Comparison of ENCODE assay signal across 1 cellular context in genomic region chr14:96121660-96122395, GRCh38.
TF ChIP-seq lines count a peak whose summit lies in the region.

No MANE protein-coding gene starts in this region.

TF ChIP-seq in HCT116, 20 proteins besides CTCF, POLR2A, EP300 and RAD21:
- no peak for TF ChIP-seq REST (IDR thresholded peaks at IDR 0.05; ENCODE audit: low read depth)
- TF ChIP-seq TCF7L2 (IDR thresholded peaks at IDR 0.05; ENCODE audit: borderline replicate concordance, extremely low read depth, insufficient read depth, insufficient read length), result no peak
- no peak for TF ChIP-seq EZH2 (IDR thresholded peaks at IDR 0.05)
- TF ChIP-seq ZNF274 (IDR thresholded peaks at IDR 0.05; ENCODE audit: low read depth, low read length), result no peak
- TF ChIP-seq SP1 (IDR thresholded peaks at IDR 0.05; ENCODE audit: low read depth), result no peak
- no peak for TF ChIP-seq CEBPB (IDR thresholded peaks at IDR 0.05; ENCODE audit: low read depth)
- TF ChIP-seq CBX3 (IDR thresholded peaks at IDR 0.05; ENCODE audit: low read depth), result no peak
- TF ChIP-seq JUND (IDR thresholded peaks at IDR 0.05), result no peak
- no peak for TF ChIP-seq POLR2AphosphoS5 (IDR thresholded peaks at IDR 0.05; ENCODE audit: low read depth, low read length)
- TF ChIP-seq YY1 (IDR thresholded peaks at IDR 0.05; ENCODE audit: extremely low read depth, insufficient replicate concordance, low read depth, low read length), result no peak
- TF ChIP-seq EZH2phosphoT487 (IDR thresholded peaks at IDR 0.05; ENCODE audit: borderline replicate concordance), result no peak
- TF ChIP-seq FOSL1 (IDR thresholded peaks at IDR 0.05; ENCODE audit: low read depth), result no peak
- no peak for TF ChIP-seq ATF3 (IDR thresholded peaks at IDR 0.05)
- TF ChIP-seq ELF1 (IDR thresholded peaks at IDR 0.05; ENCODE audit: borderline replicate concordance, low read depth), result no peak
- TF ChIP-seq EGR1 (IDR thresholded peaks at IDR 0.05; ENCODE audit: low read depth), result no peak
- TF ChIP-seq SIN3A (IDR thresholded peaks at IDR 0.05; ENCODE audit: low read depth), result no peak
- TF ChIP-seq SRF (IDR thresholded peaks at IDR 0.05; ENCODE audit: low read depth), result no peak
- TF ChIP-seq ZFX (IDR thresholded peaks at IDR 0.05), result no peak
